ENCODE assay signal across 14 cellular contexts in genomic region chr17:34711646-34712045, GRCh38.
"Had no signal": no experiment of that assay in that cellular context is flagged by ENCODE, and none has a peak within 500 bp of the region (broad histone marks: within the 10 kb centered on the region; RNA-seq: fewer than 3 reads in every experiment).

No MANE protein-coding gene starts in this region.

- DNase-seq: activated CD4-positive, alpha-beta T cell treated with anti-CD3 and anti-CD28 coated beads for 1 hour; activated CD4-positive, alpha-beta T cell treated with anti-CD3 and anti-CD28 coated beads, Interleukin-2, amount 50 U/mL, for 4 hours; activated naive CD4-positive, alpha-beta T cell; activated naive CD8-positive, alpha-beta T cell treated with anti-CD3 and anti-CD28 coated beads, Interleukin-2, amount 10 ng/mL, durations not matched to agents 7 days and 5 days; activated T-cell treated with anti-CD3 and anti-CD28 coated beads for 4 hours; central memory CD4-positive, alpha-beta T cell; erythroblast; midbrain; ovary; sigmoid colon; spleen; stimulated activated CD4-positive, alpha-beta T cell treated with anti-CD3 and anti-CD28 coated beads, Interleukin-1b, Interleukin-23, amount 100 ng/mL, for 48 hours; stimulated activated naive CD8-positive, alpha-beta T cell treated with anti-CD3 and anti-CD28 coated beads, Interleukin-15, amount 100 ng/mL, for 72 hours; upper lobe of left lung had no signal

- H3K36me3 ChIP-seq: ovary, sigmoid colon, spleen, upper lobe of left lung had no signal

- H3K27ac ChIP-seq: ovary, sigmoid colon, spleen, upper lobe of left lung had no signal

- H3K27me3 ChIP-seq: ovary, upper lobe of left lung had no signal

- H3K4me3 ChIP-seq: ovary, sigmoid colon, spleen, upper lobe of left lung had no signal

- H3K4me1 ChIP-seq: sigmoid colon, spleen, upper lobe of left lung had no signal

- H3K9me3 ChIP-seq: ovary, sigmoid colon, spleen, upper lobe of left lung had no signal
